19 cellular contexts compared by ENCODE assay signal in genomic region chr17:77307479-77308198, GRCh38.
A peak's percentile ranks its signal among the peaks of the same experiment; 100 is the strongest.
DNase-seq lines count a peak whose midpoint lies in the region; ATAC-seq and TF ChIP-seq lines count a peak whose summit lies in the region.
"Had no signal": no experiment of that assay in that cellular context is flagged by ENCODE, and none has a peak within 500 bp of the region (broad histone marks: within the 10 kb centered on the region; RNA-seq: fewer than 3 reads in every experiment).

No MANE protein-coding gene starts in this region.

- ATAC-seq in RWPE2 (ENCODE audit: low read depth) = no peak
- peak; percentile 73 for ATAC-seq in left ventricle myocardium superior
- no peak for ATAC-seq in GM18870 (IDR thresholded peaks at IDR 0.05; ENCODE audit: unreplicated experiment)
- ATAC-seq: activated CD8-positive, alpha-beta T cell treated with anti-CD3 and anti-CD28 coated beads for 36 hours; stimulated activated naive CD8-positive, alpha-beta T cell treated with anti-CD3 and anti-CD28 coated beads, Interleukin-15, amount 100 ng/mL, for 72 hours had no signal

- no peak overlapping the region for H4K8ac ChIP-seq in trophoblast cell (ENCODE audit: low read depth, low read length)

- H2AK5ac ChIP-seq in trophoblast cell (ENCODE audit: low read length) = peak overlapping the region; percentile 17

- no peak overlapping the region for H2AFZ ChIP-seq in trophoblast cell (ENCODE audit: insufficient read depth, low read length, poor library complexity)

- H3K27me3 ChIP-seq in RWPE2 (ENCODE audit: insufficient read depth, poor library complexity, severe bottlenecking) = no peaks in the 10 kb centered on the region
- no peaks in the 10 kb centered on the region for H3K27me3 ChIP-seq in trophoblast cell (ENCODE audit: insufficient read depth, low read length)
- no peaks in the 10 kb centered on the region for H3K27me3 ChIP-seq in tibial artery
- no peaks in the 10 kb centered on the region for H3K27me3 ChIP-seq in ovary
- H3K27me3 ChIP-seq: tibial nerve had no signal

- no peak for TF ChIP-seq CTCF in AG10803 (conservative IDR thresholded peaks at IDR 0.05; ENCODE audit: low read length)
- TF ChIP-seq CTCF in RWPE2 (IDR thresholded peaks at IDR 0.05; ENCODE audit: poor library complexity, severe bottlenecking) = no peak
- no peak for TF ChIP-seq CTCF in tibial artery (IDR thresholded peaks at IDR 0.05)
- no peak for TF ChIP-seq CTCF in ovary (IDR thresholded peaks at IDR 0.05)

- no peak overlapping the region for H3K4ac ChIP-seq in trophoblast cell (ENCODE audit: low read depth, low read length)

- H4K12ac ChIP-seq in trophoblast cell (ENCODE audit: low read depth, low read length) = no peak overlapping the region

- H3K23ac ChIP-seq in trophoblast cell (ENCODE audit: low read length) = no peak overlapping the region

- H3K79me2 ChIP-seq in trophoblast cell (ENCODE audit: control insufficient read depth, insufficient read depth, low read length, poor library complexity) = no peaks in the 10 kb centered on the region

- H2BK5ac ChIP-seq in trophoblast cell (ENCODE audit: low read depth, low read length, poor library complexity) = no peak overlapping the region

- H3K4me3 ChIP-seq in AG10803 (ENCODE audit: low read length) (no peak overlapping the region), RWPE2 (ENCODE audit: severe bottlenecking) (no peak overlapping the region), trophoblast cell (ENCODE audit: low read depth, low read length) (no peak overlapping the region), tibial artery (no peak overlapping the region), ovary (no peak overlapping the region)
- H3K4me3 ChIP-seq: coronary artery, tibial nerve had no signal

- DNase-seq in AG10803 (ENCODE audit: low read depth) (peak; percentile 10), RWPE2 (ENCODE audit: low spot score) (no peak), left ventricle myocardium superior (peak; percentile 51), trophoblast cell (no peak), OCI-M2 (lab: John Stamatoyannopoulos, UW; ENCODE audit: unreplicated experiment) (no peak), tibial artery (no peak), ovary (no peak)
- DNase-seq: ACHN; activated CD8-positive, alpha-beta T cell treated with anti-CD3 and anti-CD28 coated beads for 36 hours; C1 segment of cervical spinal cord; Calu3; GOT3; MM.1S; NCI-H1436; NCI-H510A; stimulated activated naive CD8-positive, alpha-beta T cell treated with anti-CD3 and anti-CD28 coated beads, Interleukin-15, amount 100 ng/mL, for 72 hours had no signal

- no peak overlapping the region for H3K14ac ChIP-seq in trophoblast cell (ENCODE audit: low read length)

- H3K36me3 ChIP-seq in RWPE2 (ENCODE audit: low read depth) (peaks cover 91% of the 10 kb centered on the region), trophoblast cell (ENCODE audit: control insufficient read depth in 1 of 2, insufficient read depth in 2 of 2, low read length in 2 of 2) (peaks cover 0 to 8% of the 10 kb centered on the region in 2 experiments), tibial artery (no peaks in the 10 kb centered on the region), ovary (no peaks in the 10 kb centered on the region)
- H3K36me3 ChIP-seq: tibial nerve had no signal

- peak overlapping the region; percentile 36 for H3K27ac ChIP-seq in RWPE2 (ENCODE audit: poor library complexity, severe bottlenecking)
- no peak overlapping the region for H3K27ac ChIP-seq in trophoblast cell (ENCODE audit: low read depth, low read length)
- H3K27ac ChIP-seq in tibial artery = no peak overlapping the region
- no peak overlapping the region for H3K27ac ChIP-seq in ovary
- H3K27ac ChIP-seq: coronary artery, tibial nerve had no signal

- no peak overlapping the region for H3K18ac ChIP-seq in trophoblast cell (ENCODE audit: low read length)

- intact Hi-C loops in left ventricle myocardium superior (cut with micrococcal nuclease) (no loop called here), tibial artery (cut with DNase I; ENCODE audit: low total_unique reads) (no loop called here), ovary (cut with DNase I) (no loop called here)

- H3K79me1 ChIP-seq in trophoblast cell (ENCODE audit: low read length) = peaks cover 7% of the 10 kb centered on the region

- H3K4me1 ChIP-seq in RWPE2 (ENCODE audit: insufficient read depth, poor library complexity, severe bottlenecking) (peaks cover 38% of the 10 kb centered on the region), trophoblast cell (ENCODE audit: control insufficient read depth in 1 of 2, insufficient read depth in 2 of 2, low read length in 2 of 2) (peaks cover 25 to 26% of the 10 kb centered on the region in 2 experiments), tibial artery (peaks cover 0 to 34% (median 3%) of the 10 kb centered on the region in 4 donors), ovary (ENCODE audit: insufficient read depth) (peaks cover 20% of the 10 kb centered on the region)

- WGBS in trophoblast cell (ENCODE audit: extremely low coverage, insufficient coverage, insufficient read length) = no CpG with 5 or more reads among the region's 12 CpGs
- 79 to 83% (median 81%) methylated on average over 11 to 12 of the region's 12 CpGs for WGBS in ovary, 3 donors

- no peak overlapping the region for H2BK120ac ChIP-seq in trophoblast cell (ENCODE audit: insufficient read depth, low read length, poor library complexity)

- no peak for TF ChIP-seq EP300 in ovary (IDR thresholded peaks at IDR 0.05)

- H3K9me3 ChIP-seq in RWPE2 (ENCODE audit: severe bottlenecking) (no peaks in the 10 kb centered on the region), trophoblast cell (ENCODE audit: insufficient read depth, low read depth, low read length) (peaks cover 1% of the 10 kb centered on the region), tibial artery (no peaks in the 10 kb centered on the region), ovary (no peaks in the 10 kb centered on the region)
- H3K9me3 ChIP-seq: tibial nerve had no signal

- no peak overlapping the region for H3K4me2 ChIP-seq in trophoblast cell (ENCODE audit: low read length)

- no peak overlapping the region for H3K9ac ChIP-seq in trophoblast cell (ENCODE audit: low read length)

- no peak overlapping the region for H2BK12ac ChIP-seq in trophoblast cell (ENCODE audit: low read length)

- TF ChIP-seq POLR2A in ovary (IDR thresholded peaks at IDR 0.05) = no peak

- H4K91ac ChIP-seq in trophoblast cell (ENCODE audit: low read depth, low read length) = peak overlapping the region; percentile 67

Comparison
In these comparisons a context has a peak if more than half of its experiments do, and no peak if none do; other contexts are left out.
1. DNase-seq: peak in AG10803 (single experiment) and left ventricle myocardium superior (single experiment); none in RWPE2 (single experiment), trophoblast cell (0 of 2), OCI-M2 (single experiment), tibial artery (0 of 2) and ovary (0 of 5).